In the genomic region with DNA sequence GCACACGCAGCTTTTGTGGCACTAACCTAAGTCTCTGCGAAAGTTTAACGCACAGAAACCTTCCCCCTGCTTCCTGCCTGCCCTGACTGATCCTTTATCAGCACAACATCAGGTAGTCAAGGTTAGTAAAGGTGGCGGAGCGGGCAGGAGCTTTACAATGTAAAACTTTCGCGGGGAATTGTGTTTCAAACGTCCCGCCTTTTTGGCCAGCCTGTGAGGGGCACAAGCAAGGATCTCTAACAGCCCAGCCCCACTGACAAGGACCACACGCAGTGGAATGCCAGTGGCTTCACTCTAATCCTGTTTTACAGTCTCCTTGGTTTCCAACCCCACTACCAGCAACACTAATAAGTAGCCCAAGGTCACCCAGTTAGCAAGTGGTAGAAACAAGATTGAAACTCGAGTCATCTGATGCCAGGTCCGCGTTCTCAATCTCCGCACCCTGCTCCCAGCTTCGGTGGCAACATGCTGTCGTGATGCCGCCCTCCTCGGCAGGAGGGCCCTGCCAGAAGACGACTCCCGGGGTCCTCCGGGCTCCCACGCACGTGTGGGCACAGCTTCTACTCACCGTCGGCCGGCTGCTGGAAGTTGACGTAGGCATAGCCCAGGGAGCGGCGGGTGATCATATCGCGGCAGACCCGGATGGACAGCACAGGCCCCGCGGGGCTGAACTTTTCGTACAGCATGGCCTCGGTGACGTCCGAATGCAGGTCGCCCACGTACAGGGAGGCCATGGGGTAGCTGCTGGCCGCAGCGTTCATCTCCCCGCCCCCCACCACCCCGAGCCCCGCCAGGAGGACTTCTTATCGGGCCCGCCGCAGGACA, we compare ENCODE assay signal across 7 cellular contexts. TPM values are rescaled to one million over a fixed set of nuclear protein-coding genes. Genes with fewer than 3 reads are reported as not detected.
DNase-seq lines count a peak whose midpoint lies in the region; ATAC-seq and TF ChIP-seq lines count a peak whose summit lies in the region.

No MANE protein-coding gene starts in this region.

- no peak for TF ChIP-seq RAD21 in liver (IDR thresholded peaks at IDR 0.05)

- peak overlapping the region; percentile 49 to 75 for H3K9ac ChIP-seq in liver (ENCODE audit: low read depth in 1 of 2, low read length in 2 of 2)

- peaks cover 3 to 30% (median 22%) of the 10 kb centered on the region in 4 donors for H3K4me1 ChIP-seq in liver (ENCODE audit: control insufficient read depth in 4 of 4, insufficient read depth in 4 of 4, low read length in 3 of 4)

- no peaks in the 10 kb centered on the region for H3K9me3 ChIP-seq in liver (ENCODE audit: control insufficient read depth in 4 of 4, low read length in 3 of 4)

- no peak for TF ChIP-seq CTCF in liver (IDR thresholded peaks at IDR 0.05; ENCODE audit: low read depth, low read length, missing input control)

- intact Hi-C loops in dendritic cell treated with granulocyte-macrophage colony-stimulating factor and Interleukin-4, amounts not matched to agents 40 ng/mL and 50 ng/mL, for 4 days (cut with micrococcal nuclease), result loop anchor here (5.0 kb wide), 1 partner anchor 33 kb away; no protein-coding TSS in a partner anchor

- H3K27ac ChIP-seq in liver (ENCODE audit: low read depth in 1 of 2, low read length in 2 of 2), result peak overlapping the region; percentile 11 to 88

- H3K27me3 Mint-ChIP-seq in dendritic cell treated with granulocyte-macrophage colony-stimulating factor and Interleukin-4, amounts not matched to agents 40 ng/mL and 50 ng/mL, for 4 days, result peaks cover 5% of the 10 kb centered on the region

- peak overlapping the region; percentile 65 to 99 (median 83) for H3K4me3 ChIP-seq in liver (ENCODE audit: low read depth in 1 of 3, low read length in 3 of 3)

- peaks cover 28% of the 10 kb centered on the region for H3K4me1 Mint-ChIP-seq in dendritic cell treated with granulocyte-macrophage colony-stimulating factor and Interleukin-4, amounts not matched to agents 40 ng/mL and 50 ng/mL, for 4 days (ENCODE audit: low read depth)

- ATAC-seq in GM19372 (IDR thresholded peaks at IDR 0.05; ENCODE audit: low read depth, unreplicated experiment) (peak; percentile 6), GM18909 (IDR thresholded peaks at IDR 0.05; ENCODE audit: poor library complexity, unreplicated experiment) (no peak)

- peak overlapping the region; percentile 90 for H3K4me3 Mint-ChIP-seq in dendritic cell treated with granulocyte-macrophage colony-stimulating factor and Interleukin-4, amounts not matched to agents 40 ng/mL and 50 ng/mL, for 4 days

- no peaks in the 10 kb centered on the region for H3K9me3 Mint-ChIP-seq in dendritic cell treated with granulocyte-macrophage colony-stimulating factor and Interleukin-4, amounts not matched to agents 40 ng/mL and 50 ng/mL, for 4 days

- H3K27me3 ChIP-seq in liver (ENCODE audit: control insufficient read depth in 4 of 4, insufficient read depth in 4 of 4, low read length in 3 of 4), result no peaks in the 10 kb centered on the region

- DNase-seq in NCI-H1694 (lab: John Stamatoyannopoulos, UW), result peak; percentile 98
- DNase-seq in activated CD4-positive, alpha-beta T cell treated with anti-CD3 and anti-CD28 coated beads for 4 hours, result peak; percentile 48 to 65
- peak; percentile 27 to 49 for DNase-seq in stimulated activated CD4-positive, alpha-beta T cell treated with anti-CD3 and anti-CD28 coated beads, Interleukin-4, amount 100 ng/mL, for 48 hours (ENCODE audit: low read depth in 2 of 2)

- peaks cover 65% of the 10 kb centered on the region for H3K36me3 Mint-ChIP-seq in dendritic cell treated with granulocyte-macrophage colony-stimulating factor and Interleukin-4, amounts not matched to agents 40 ng/mL and 50 ng/mL, for 4 days (ENCODE audit: low read depth)

- peaks cover 4 to 23% (median 19%) of the 10 kb centered on the region in 4 donors for H3K36me3 ChIP-seq in liver (ENCODE audit: control insufficient read depth in 4 of 4, insufficient read depth in 3 of 4, low read depth in 1 of 4, low read length in 3 of 4)

- 2% methylated on average over 48 of the region's 48 CpGs for WGBS in liver

- H3K27ac Mint-ChIP-seq in dendritic cell treated with granulocyte-macrophage colony-stimulating factor and Interleukin-4, amounts not matched to agents 40 ng/mL and 50 ng/mL, for 4 days, result peak overlapping the region; percentile 89

TF ChIP-seq in liver, 16 proteins besides CTCF, POLR2A, EP300 and RAD21:
- TF ChIP-seq RXRA (IDR thresholded peaks at IDR 0.05), result no peak
- TF ChIP-seq EGR1 (IDR thresholded peaks at IDR 0.05; ENCODE audit: low read depth in 2 of 2), result no peak

RNA-seq across cellular contexts. Expression of gene PABPC4, which starts 1.2 kb away (rescaled TPM):
- 10 to 100 TPM; 92.1 to 92.9 TPM for total RNA-seq in liver
- polyA plus RNA-seq in liver, result 10 to 100 TPM; 48.7 to 59.9 TPM

Comparison
In these comparisons a context has a peak if more than half of its experiments do, and no peak if none do; other contexts are left out.
1. DNase-seq: peak in every context shown above with its lines; median percentile 98 in NCI-H1694; 56 in activated CD4-positive, alpha-beta T cell treated with anti-CD3 and anti-CD28 coated beads for 4 hours; 38 in stimulated activated CD4-positive, alpha-beta T cell treated with anti-CD3 and anti-CD28 coated beads, Interleukin-4, amount 100 ng/mL, for 48 hours.